Comparison of ENCODE assay signal across 1 cellular context in the genomic region with DNA sequence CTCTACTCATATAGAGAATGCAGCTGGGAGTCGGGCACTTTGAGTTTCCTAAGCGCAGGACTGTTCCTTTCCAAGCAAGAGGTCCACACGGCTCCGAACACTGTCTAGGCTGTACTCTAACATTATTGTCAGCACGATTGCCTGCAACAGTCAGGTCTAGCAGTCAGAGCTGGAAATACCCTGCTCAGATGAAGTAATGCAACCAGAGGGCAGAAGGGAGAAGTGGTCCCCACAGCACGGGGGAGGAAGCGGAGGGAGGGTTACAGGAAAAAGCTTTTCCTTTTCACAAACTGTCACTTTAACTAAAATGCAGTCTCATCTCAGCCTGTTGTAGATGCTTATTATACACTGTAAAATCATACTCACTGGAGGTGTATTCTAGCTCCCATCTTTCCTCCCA.
TF ChIP-seq lines count a peak whose summit lies in the region.

No MANE protein-coding gene starts in this region.

TF ChIP-seq in WTC11, 78 proteins besides CTCF, POLR2A, EP300 and RAD21 (continued from another document):
- TF ChIP-seq, protein P1, sequence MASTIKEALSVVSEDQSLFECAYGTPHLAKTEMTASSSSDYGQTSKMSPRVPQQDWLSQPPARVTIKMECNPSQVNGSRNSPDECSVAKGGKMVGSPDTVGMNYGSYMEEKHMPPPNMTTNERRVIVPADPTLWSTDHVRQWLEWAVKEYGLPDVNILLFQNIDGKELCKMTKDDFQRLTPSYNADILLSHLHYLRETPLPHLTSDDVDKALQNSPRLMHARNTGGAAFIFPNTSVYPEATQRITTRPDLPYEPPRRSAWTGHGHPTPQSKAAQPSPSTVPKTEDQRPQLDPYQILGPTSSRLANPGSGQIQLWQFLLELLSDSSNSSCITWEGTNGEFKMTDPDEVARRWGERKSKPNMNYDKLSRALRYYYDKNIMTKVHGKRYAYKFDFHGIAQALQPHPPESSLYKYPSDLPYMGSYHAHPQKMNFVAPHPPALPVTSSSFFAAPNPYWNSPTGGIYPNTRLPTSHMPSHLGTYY (CRISPR knock-in tag; IDR thresholded peaks at IDR 0.05): no peak
- TF ChIP-seq, protein P2, sequence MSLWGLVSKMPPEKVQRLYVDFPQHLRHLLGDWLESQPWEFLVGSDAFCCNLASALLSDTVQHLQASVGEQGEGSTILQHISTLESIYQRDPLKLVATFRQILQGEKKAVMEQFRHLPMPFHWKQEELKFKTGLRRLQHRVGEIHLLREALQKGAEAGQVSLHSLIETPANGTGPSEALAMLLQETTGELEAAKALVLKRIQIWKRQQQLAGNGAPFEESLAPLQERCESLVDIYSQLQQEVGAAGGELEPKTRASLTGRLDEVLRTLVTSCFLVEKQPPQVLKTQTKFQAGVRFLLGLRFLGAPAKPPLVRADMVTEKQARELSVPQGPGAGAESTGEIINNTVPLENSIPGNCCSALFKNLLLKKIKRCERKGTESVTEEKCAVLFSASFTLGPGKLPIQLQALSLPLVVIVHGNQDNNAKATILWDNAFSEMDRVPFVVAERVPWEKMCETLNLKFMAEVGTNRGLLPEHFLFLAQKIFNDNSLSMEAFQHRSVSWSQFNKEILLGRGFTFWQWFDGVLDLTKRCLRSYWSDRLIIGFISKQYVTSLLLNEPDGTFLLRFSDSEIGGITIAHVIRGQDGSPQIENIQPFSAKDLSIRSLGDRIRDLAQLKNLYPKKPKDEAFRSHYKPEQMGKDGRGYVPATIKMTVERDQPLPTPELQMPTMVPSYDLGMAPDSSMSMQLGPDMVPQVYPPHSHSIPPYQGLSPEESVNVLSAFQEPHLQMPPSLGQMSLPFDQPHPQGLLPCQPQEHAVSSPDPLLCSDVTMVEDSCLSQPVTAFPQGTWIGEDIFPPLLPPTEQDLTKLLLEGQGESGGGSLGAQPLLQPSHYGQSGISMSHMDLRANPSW (CRISPR knock-in tag; conservative IDR thresholded peaks at IDR 0.05; ENCODE audit: low read depth): no peak
- TF ChIP-seq, protein P3, sequence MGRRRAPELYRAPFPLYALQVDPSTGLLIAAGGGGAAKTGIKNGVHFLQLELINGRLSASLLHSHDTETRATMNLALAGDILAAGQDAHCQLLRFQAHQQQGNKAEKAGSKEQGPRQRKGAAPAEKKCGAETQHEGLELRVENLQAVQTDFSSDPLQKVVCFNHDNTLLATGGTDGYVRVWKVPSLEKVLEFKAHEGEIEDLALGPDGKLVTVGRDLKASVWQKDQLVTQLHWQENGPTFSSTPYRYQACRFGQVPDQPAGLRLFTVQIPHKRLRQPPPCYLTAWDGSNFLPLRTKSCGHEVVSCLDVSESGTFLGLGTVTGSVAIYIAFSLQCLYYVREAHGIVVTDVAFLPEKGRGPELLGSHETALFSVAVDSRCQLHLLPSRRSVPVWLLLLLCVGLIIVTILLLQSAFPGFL (CRISPR knock-in tag; IDR thresholded peaks at IDR 0.05; ENCODE audit: borderline replicate concordance): no peak
